In genomic region chr2:217947341-217948316, GRCh38 we compare ENCODE assay signal across 1 cellular context.
TF ChIP-seq lines count a peak whose summit lies in the region.

No MANE protein-coding gene starts in this region.

TF ChIP-seq in HepG2, 621 proteins besides CTCF, POLR2A, EP300 and RAD21 (continued from another document):
- TF ChIP-seq, protein P1, sequence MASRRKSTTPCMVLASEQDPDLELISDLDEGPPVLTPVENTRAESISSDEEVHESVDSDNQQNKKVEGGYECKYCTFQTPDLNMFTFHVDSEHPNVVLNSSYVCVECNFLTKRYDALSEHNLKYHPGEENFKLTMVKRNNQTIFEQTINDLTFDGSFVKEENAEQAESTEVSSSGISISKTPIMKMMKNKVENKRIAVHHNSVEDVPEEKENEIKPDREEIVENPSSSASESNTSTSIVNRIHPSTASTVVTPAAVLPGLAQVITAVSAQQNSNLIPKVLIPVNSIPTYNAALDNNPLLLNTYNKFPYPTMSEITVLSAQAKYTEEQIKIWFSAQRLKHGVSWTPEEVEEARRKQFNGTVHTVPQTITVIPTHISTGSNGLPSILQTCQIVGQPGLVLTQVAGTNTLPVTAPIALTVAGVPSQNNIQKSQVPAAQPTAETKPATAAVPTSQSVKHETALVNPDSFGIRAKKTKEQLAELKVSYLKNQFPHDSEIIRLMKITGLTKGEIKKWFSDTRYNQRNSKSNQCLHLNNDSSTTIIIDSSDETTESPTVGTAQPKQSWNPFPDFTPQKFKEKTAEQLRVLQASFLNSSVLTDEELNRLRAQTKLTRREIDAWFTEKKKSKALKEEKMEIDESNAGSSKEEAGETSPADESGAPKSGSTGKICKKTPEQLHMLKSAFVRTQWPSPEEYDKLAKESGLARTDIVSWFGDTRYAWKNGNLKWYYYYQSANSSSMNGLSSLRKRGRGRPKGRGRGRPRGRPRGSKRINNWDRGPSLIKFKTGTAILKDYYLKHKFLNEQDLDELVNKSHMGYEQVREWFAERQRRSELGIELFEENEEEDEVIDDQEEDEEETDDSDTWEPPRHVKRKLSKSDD (CRISPR knock-in tag; IDR thresholded peaks at IDR 0.05; ENCODE audit: low read depth) = no peak
- TF ChIP-seq ZNF674 (CRISPR knock-in tag; IDR thresholded peaks at IDR 0.05; ENCODE audit: low read depth) = no peak
- TF ChIP-seq ZNF501 (CRISPR knock-in tag; IDR thresholded peaks at IDR 0.05) = 0 out of 2 replicates have a peak, but pooled peaks have one; percentile 10
- TF ChIP-seq ZBTB44 (CRISPR knock-in tag; IDR thresholded peaks at IDR 0.05) = no peak
- TF ChIP-seq FOXJ3 (CRISPR knock-in tag; IDR thresholded peaks at IDR 0.05; ENCODE audit: borderline replicate concordance) = no peak
TF ChIP-seq in HepG2: peak in this region for 1.
